In the genomic region with DNA sequence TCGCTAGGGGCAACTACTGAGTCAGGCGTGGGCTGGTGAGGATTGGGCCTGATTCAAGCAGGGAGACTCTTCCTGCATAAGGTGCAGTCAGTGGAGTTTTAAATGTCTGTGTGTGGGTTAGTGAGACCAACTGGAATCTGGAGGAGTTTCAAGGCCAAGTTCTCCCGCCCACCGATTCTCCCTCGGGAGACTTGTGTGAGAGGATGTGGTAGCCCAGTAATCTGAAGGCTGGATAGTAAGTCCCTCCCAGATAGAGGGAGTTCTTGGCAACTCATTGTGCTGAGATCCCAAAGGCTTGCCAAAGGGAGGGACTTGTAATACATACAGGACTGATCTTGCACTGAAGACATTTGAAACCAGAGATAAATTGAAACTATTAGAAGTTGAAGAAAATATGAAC, we compare ENCODE assay signal across 10 cellular contexts. TPM values are rescaled to one million over a fixed set of nuclear protein-coding genes. Genes with fewer than 3 reads are reported as not detected.
DNase-seq lines count a peak whose midpoint lies in the region; ATAC-seq lines count a peak whose summit lies in the region.
"Had no signal": no experiment of that assay in that cellular context is flagged by ENCODE, and none has a peak within 500 bp of the region (broad histone marks: within the 10 kb centered on the region; RNA-seq: fewer than 3 reads in every experiment).

No MANE protein-coding gene starts in this region.

- 21 to 24% methylated on average over 5 of the region's 5 CpGs for WGBS in aorta, 2 donors

- H3K9me3 ChIP-seq in aorta (ENCODE audit: control insufficient read depth, low read length), result no peaks in the 10 kb centered on the region

- no peak overlapping the region for H3K4me3 ChIP-seq in aorta (ENCODE audit: low read length in 2 of 2)

- ATAC-seq in Right ventricle myocardium superior (ENCODE audit: poor library complexity) (peak; percentile 96), HG03442 (IDR thresholded peaks at IDR 0.05; ENCODE audit: unreplicated experiment) (peak; percentile 34), esophagus mucosa (peak; percentile 55), aorta (ENCODE audit: low FRiP score) (peak; percentile 66)

- no peaks in the 10 kb centered on the region for H3K36me3 ChIP-seq in aorta (ENCODE audit: control insufficient read depth in 1 of 2, insufficient read depth in 2 of 2, low read length in 1 of 2)

- H3K27me3 ChIP-seq in aorta (ENCODE audit: control insufficient read depth in 1 of 2, insufficient read depth in 2 of 2, low read length in 1 of 2), result no peaks in the 10 kb centered on the region

- H3K27ac ChIP-seq in aorta (ENCODE audit: low read depth in 1 of 2, low read length in 2 of 2), result no peak overlapping the region

- intact Hi-C loops in Right ventricle myocardium superior (cut with DNase I) (no loop called here), cardiac septum (cut with DNase I) (no loop called here), aorta (cut with DNase I) (no loop called here)

- no peaks in the 10 kb centered on the region for H3K4me1 ChIP-seq in aorta (ENCODE audit: control insufficient read depth in 1 of 2, insufficient read depth in 2 of 2, low read length in 2 of 2)

- DNase-seq in Right ventricle myocardium superior (peak; percentile 79), cardiac septum (ENCODE audit: low spot score) (no peak), aorta (peak; percentile 72 to 84), NCI-H2029 (lab: John Stamatoyannopoulos, UW) (no peak), NCI-H1092 treated with DMSO at 0.1 percent for 48 hours (lab: John Stamatoyannopoulos, UW) (no peak), HT-29 (ENCODE audit: low spot score) (no peak)
- DNase-seq: NCI-H345, nephron progenitor cell had no signal

RNA-seq across cellular contexts. Expression of a gene that starts 51.8 kb away (rescaled TPM):
- total RNA-seq in Right ventricle myocardium superior, result 12.8 TPM
- 12.9 TPM for total RNA-seq in cardiac septum
- total RNA-seq in esophagus mucosa, result 23.1 TPM
- total RNA-seq in aorta, result 10 to 100 TPM; 16.7 to 26.1 TPM
- polyA plus RNA-seq in aorta, result 1 to 10 TPM; 3.4 to 5.2 TPM
- 21.4 and 26.4 TPM in 2 replicates for total RNA-seq in HT-29 (2014; rRNA removed; shearing (Covaris generic))

Comparison
In these comparisons a context has a peak if more than half of its experiments do, and no peak if none do; other contexts are left out.
1. DNase-seq: peak in Right ventricle myocardium superior (single experiment) and aorta (2 of 2); none in cardiac septum (single experiment), NCI-H2029 (single experiment), NCI-H1092 treated with DMSO at 0.1 percent for 48 hours (single experiment) and HT-29 (single experiment).
2. ATAC-seq: peak in every context shown above with its lines; median percentile 96 in Right ventricle myocardium superior; 66 in aorta; 55 in esophagus mucosa; 34 in HG03442.